11 cellular contexts compared by ENCODE assay signal in genomic region chr22:39173050-39173706, GRCh38. TPM values are rescaled to one million over a fixed set of nuclear protein-coding genes. Genes with fewer than 3 reads are reported as not detected.
A peak's percentile ranks its signal among the peaks of the same experiment; 100 is the strongest.
DNase-seq lines count a peak whose midpoint lies in the region; ATAC-seq, FAIRE-seq and TF ChIP-seq lines count a peak whose summit lies in the region.
"Had no signal": no experiment of that assay in that cellular context is flagged by ENCODE, and none has a peak within 500 bp of the region (broad histone marks: within the 10 kb centered on the region; RNA-seq: fewer than 3 reads in every experiment).

No MANE protein-coding gene starts in this region.

- peaks cover 16 to 22% (median 20%) of the 10 kb centered on the region in 3 donors for H3K4me1 Mint-ChIP-seq in IgD-negative memory B cell

- intact Hi-C loops in esophagus squamous epithelium (cut with DNase I): no loop called here

- H3K14ac ChIP-seq in neuronal stem cell (ENCODE audit: low read length): no peak overlapping the region

- H3K27ac ChIP-seq in A549 (peak overlapping the region; percentile 92 to 95), esophagus squamous epithelium (peak overlapping the region; percentile 50 to 81 (median 70)), neuronal stem cell (replicated peaks; ENCODE audit: low read length) (peak overlapping the region; percentile 1)

- H3K36me3 Mint-ChIP-seq in IgD-negative memory B cell: peaks cover 2% of the 10 kb centered on the region

- no peaks in the 10 kb centered on the region for H3K9me3 ChIP-seq in A549
- no peaks in the 10 kb centered on the region for H3K9me3 ChIP-seq in esophagus squamous epithelium
- no peaks in the 10 kb centered on the region for H3K9me3 ChIP-seq in neuronal stem cell (replicated peaks in 1 of 2; ENCODE audit: control insufficient read depth in 2 of 2, insufficient read depth in 1 of 2, low read depth in 1 of 2, low read length in 2 of 2)

- CTCF ChIA-PET in A549 (lab: Yijun Ruan, JAX): interaction anchor here (2.2 to 9.0 kb wide), 3 partner anchors 134 to 143 kb away, joined by 15 to 96 read pairs (median 22); no protein-coding TSS in a partner anchor

- 93% methylated on average over 16 of the region's 16 CpGs for WGBS in A549 (ENCODE audit: missing lambda C conversion rate)
- WGBS in esophagus squamous epithelium, 2 donors: 87 to 93% methylated on average over 13 to 16 of the region's 16 CpGs
- no CpG with 5 or more reads among the region's 16 CpGs for WGBS in neuronal stem cell (ENCODE audit: extremely low coverage in 2 of 2, insufficient read length in 2 of 2, insufficient replicate concordance in 1 of 2), 2 donors

- H4K91ac ChIP-seq in neuronal stem cell (ENCODE audit: low read depth, low read length, poor library complexity): peak overlapping the region; percentile 41

- H3K4me3 Mint-ChIP-seq in IgD-negative memory B cell: peak overlapping the region in 2 of 4 donors; percentile 39 to 46

- ATAC-seq in A549 (no peak), HG02884 (IDR thresholded peaks at IDR 0.05; ENCODE audit: unreplicated experiment) (no peak), HG03521 (IDR thresholded peaks at IDR 0.05; ENCODE audit: unreplicated experiment) (no peak)

- no peak for TF ChIP-seq RAD21 in A549 (conservative IDR thresholded peaks at IDR 0.05 in 1 of 2, IDR thresholded peaks at IDR 0.05 in 1 of 2)

- H3K23ac ChIP-seq in neuronal stem cell (ENCODE audit: low read depth, low read length, poor library complexity): no peak overlapping the region

- H3K4ac ChIP-seq in neuronal stem cell (ENCODE audit: low read length): no peak overlapping the region

- no peak for FAIRE-seq in A549 (lab: Jason Lieb, UNC)
- FAIRE-seq: small intestine had no signal

- peak overlapping the region; percentile 80 for H2AFZ ChIP-seq in neuronal stem cell (ENCODE audit: low read length)

- peaks cover 2% of the 10 kb centered on the region for H3K27me3 Mint-ChIP-seq in IgD-negative memory B cell

- no peak for TF ChIP-seq POLR2A in A549 (IDR thresholded peaks at IDR 0.05; ENCODE audit: low read length)
- TF ChIP-seq POLR2A in esophagus squamous epithelium (IDR thresholded peaks at IDR 0.05): no peak

- H2BK12ac ChIP-seq in neuronal stem cell (ENCODE audit: low read length): peak overlapping the region; percentile 18

- no peaks in the 10 kb centered on the region for H3K9me3 Mint-ChIP-seq in IgD-negative memory B cell

- POLR2A ChIA-PET in A549 (lab: Yijun Ruan, JAX): interaction anchor here (0.7 kb wide), 1 partner anchor 147 kb away, joined by 4 read pairs; no protein-coding TSS in a partner anchor

- peak overlapping the region; percentile 6 for H2BK15ac ChIP-seq in neuronal stem cell (ENCODE audit: low read length)

- peak overlapping the region; percentile 5 for H2BK120ac ChIP-seq in neuronal stem cell (ENCODE audit: low read depth, low read length)

- H3K27ac Mint-ChIP-seq in IgD-negative memory B cell: peak overlapping the region; percentile 59 to 94 (median 68)

- H3K4me3 ChIP-seq in A549 (no peak overlapping the region), esophagus squamous epithelium (no peak overlapping the region), neuronal stem cell (ENCODE audit: low read length in 2 of 2) (no peak overlapping the region)

- TF ChIP-seq EP300 in A549 (IDR thresholded peaks at IDR 0.05): no peak

- no peaks in the 10 kb centered on the region for H3K36me3 ChIP-seq in esophagus squamous epithelium
- H3K36me3 ChIP-seq in neuronal stem cell (replicated peaks in 1 of 2; ENCODE audit: control insufficient read depth in 2 of 2, insufficient read depth in 2 of 2, low read length in 2 of 2): no peaks in the 10 kb centered on the region

- peak overlapping the region; percentile 17 for H2BK5ac ChIP-seq in neuronal stem cell (ENCODE audit: low read length)

- no peak overlapping the region for H3K9ac ChIP-seq in neuronal stem cell (ENCODE audit: low read depth, low read length, poor library complexity)

- H4K8ac ChIP-seq in neuronal stem cell (ENCODE audit: low read depth, low read length): no peak overlapping the region

- peak overlapping the region; percentile 87; the same call in 1 of the 3 replicates for H3K4me2 ChIP-seq in A549
- no peak overlapping the region for H3K4me2 ChIP-seq in neuronal stem cell (ENCODE audit: insufficient read depth, low read length, poor library complexity, severe bottlenecking)

- no peak for DNase-seq in A549 (ENCODE audit: low read depth in 1 of 2, low spot score in 1 of 2)
- no peak for DNase-seq in esophagus squamous epithelium (lab: John Stamatoyannopoulos, UW)
- no peak for DNase-seq in neuronal stem cell (ENCODE audit: low spot score)
- no peak for DNase-seq in NCI-H2227 (lab: John Stamatoyannopoulos, UW; ENCODE audit: unreplicated experiment)
- no peak for DNase-seq in MV-4-11 (lab: John Stamatoyannopoulos, UW)
- DNase-seq: activated T-cell treated with anti-CD3 and anti-CD28 coated beads, Interleukin-2, amount 50 U/mL, for 1 hour; C1 segment of cervical spinal cord had no signal

- H3K79me1 ChIP-seq in neuronal stem cell (ENCODE audit: low read depth, low read length): no peaks in the 10 kb centered on the region

- H3K4me1 ChIP-seq in A549 (peaks cover 66% of the 10 kb centered on the region), esophagus squamous epithelium (peaks cover 26 to 77% (median 48%) of the 10 kb centered on the region in 3 donors), neuronal stem cell (ENCODE audit: control insufficient read depth in 2 of 2, insufficient read depth in 1 of 2, low read depth in 1 of 2, low read length in 2 of 2) (peaks cover 54 to 57% of the 10 kb centered on the region in 2 donors)

- H2AK5ac ChIP-seq in neuronal stem cell (ENCODE audit: low read depth, low read length): peak overlapping the region; percentile 40

- H3K18ac ChIP-seq in neuronal stem cell (ENCODE audit: low read length): peak overlapping the region; percentile 67

- TF ChIP-seq CTCF in A549 (IDR thresholded peaks at IDR 0.05) (no peak), esophagus squamous epithelium (IDR thresholded peaks at IDR 0.05) (no peak)

- H3K27me3 ChIP-seq in esophagus squamous epithelium (peaks cover 0 to 5% (median 0%) of the 10 kb centered on the region in 4 donors), neuronal stem cell (ENCODE audit: control insufficient read depth in 3 of 3, insufficient read depth in 3 of 3, low read depth in 1 of 3, low read length in 3 of 3) (peaks cover 0 to 12% (median 0%) of the 10 kb centered on the region in 3 experiments)

TF ChIP-seq in A549, 52 proteins besides CTCF, POLR2A, EP300 and RAD21:
- TF ChIP-seq SREBF2 (IDR thresholded peaks at IDR 0.05) (no peak), HOXA7 (CRISPR knock-in tag; IDR thresholded peaks at IDR 0.05) (no peak), BHLHE40 (IDR thresholded peaks at IDR 0.05; ENCODE audit: low read depth, low read length) (no peak), JUNB (IDR thresholded peaks at IDR 0.05) (no peak), BCL3 (IDR thresholded peaks at IDR 0.05) (no peak), NPAS2 (CRISPR knock-in tag; IDR thresholded peaks at IDR 0.05; ENCODE audit: borderline replicate concordance) (no peak), MYC (IDR thresholded peaks at IDR 0.05; ENCODE audit: borderline replicate concordance, low read length) (no peak), SMC3 (IDR thresholded peaks at IDR 0.05) (no peak), HEYL (CRISPR knock-in tag; IDR thresholded peaks at IDR 0.05) (no peak), RNF2 (IDR thresholded peaks at IDR 0.05; ENCODE audit: borderline replicate concordance, low read depth) (no peak), CHD4 (IDR thresholded peaks at IDR 0.05; ENCODE audit: borderline replicate concordance) (no peak), EHF (CRISPR knock-in tag; IDR thresholded peaks at IDR 0.05) (no peak), KDM5A (IDR thresholded peaks at IDR 0.05) (no peak), TP53 (CRISPR knock-in tag; IDR thresholded peaks at IDR 0.05) (no peak), MAZ (IDR thresholded peaks at IDR 0.05; ENCODE audit: borderline replicate concordance, low read depth, low read length) (no peak), ELK1 (IDR thresholded peaks at IDR 0.05; ENCODE audit: low read depth, low read length) (no peak), PHF8 (IDR thresholded peaks at IDR 0.05; ENCODE audit: borderline replicate concordance, low read depth) (no peak), RFX5 (IDR thresholded peaks at IDR 0.05) (no peak), MAFK (IDR thresholded peaks at IDR 0.05; ENCODE audit: partially characterized antibody) (no peak)

RNA-seq across cellular contexts. Expression of gene CBX7, which starts 20.7 kb away (rescaled TPM):
- 0.79 and 1.3 TPM in 2 replicates for polyA plus RNA-seq in A549 (2011; rRNA removed)
- polyA plus RNA-seq in A549 (2012; cell fraction: cytosol; rRNA removed): 1.2 and 1.8 TPM in 2 replicates
- polyA plus RNA-seq in A549 (2012; cell fraction: nucleus; rRNA removed): 5.3 and 5.5 TPM in 2 replicates
- 2.0 to 2.5 TPM (median 2.3 TPM) in 3 replicates for polyA plus RNA-seq in A549 (2017; fragmentation: RNase III; extraction: RNeasy Plus Mini Kit Qiagen cat#74134 plus additional on column Dnase treatment)
- 1.5 and 1.7 TPM in 2 replicates for polyA minus RNA-seq in A549 (2011; rRNA and poly(A)+ RNA removed)
- 35.4 TPM for polyA plus RNA-seq in IgD-negative memory B cell
- total RNA-seq in esophagus squamous epithelium: 10 to 100 TPM in 3 of 4 donors, 1 to 10 TPM in 1; 4.7 to 56.1 (median 19.5) TPM
- polyA plus RNA-seq in neuronal stem cell (2013, experiment 1 of 2): 9.3 TPM
- polyA plus RNA-seq in neuronal stem cell (2013, experiment 2 of 2): 9.2 TPM

Comparison
In these comparisons a context has a peak if more than half of its experiments do, and no peak if none do; other contexts are left out.
1. H3K27ac ChIP-seq: peak in every context shown above with its lines; median percentile 94 in A549; 70 in esophagus squamous epithelium; 1 in neuronal stem cell.